In genomic region chr7:114598946-114599345, GRCh38 we compare ENCODE assay signal across 30 cellular contexts.
"Had no signal": no experiment of that assay in that cellular context is flagged by ENCODE, and none has a peak within 500 bp of the region (broad histone marks: within the 10 kb centered on the region; RNA-seq: fewer than 3 reads in every experiment).

No MANE protein-coding gene starts in this region.

- H3K4me1 ChIP-seq: neural progenitor cell, parathyroid adenoma, psoas muscle, right lobe of liver, sigmoid colon, suprapubic skin, testis, tibial artery, transverse colon, upper lobe of right lung, uterus had no signal

- ATAC-seq: naive thymus-derived CD4-positive, alpha-beta T cell; natural killer cell; psoas muscle; right cardiac atrium; right lobe of liver; stimulated activated memory B cell treated with anti-CD40 and anti-IgM and Interleukin-4, amounts not matched to agents 10 μg/mL and 1 μg/mL and 100 μg/mL, for 72 hours; stimulated activated naive CD8-positive, alpha-beta T cell treated with anti-CD3 and anti-CD28 coated beads, Interleukin-15, amount 100 ng/mL, for 72 hours; stimulated activated naive CD8-positive, alpha-beta T cell treated with anti-CD3 and anti-CD28 coated beads, Interleukin-15, Interleukin-2, amounts not matched to agents 100 U/mL and 50 U/mL, for 24 hours; upper lobe of right lung had no signal

- H3K27me3 Mint-ChIP-seq: stimulated activated memory B cell treated with anti-CD40 and anti-IgM and Interleukin-4, amounts not matched to agents 10 μg/mL and 1 μg/mL and 100 μg/mL, for 72 hours; stimulated activated naive CD8-positive, alpha-beta T cell treated with anti-CD3 and anti-CD28 coated beads, Interleukin-15, amount 100 ng/mL, for 72 hours; type B pancreatic cell had no signal

- H3K9ac ChIP-seq: neural progenitor cell, parathyroid adenoma had no signal

- H3K4me3 Mint-ChIP-seq: naive thymus-derived CD4-positive, alpha-beta T cell; natural killer cell; nephron; neural progenitor cell; stimulated activated memory B cell treated with anti-CD40 and anti-IgM and Interleukin-4, amounts not matched to agents 10 μg/mL and 1 μg/mL and 100 μg/mL, for 72 hours; stimulated activated naive CD8-positive, alpha-beta T cell treated with anti-CD3 and anti-CD28 coated beads, Interleukin-15, amount 100 ng/mL, for 72 hours; type B pancreatic cell had no signal

- H3K9me3 Mint-ChIP-seq: naive thymus-derived CD4-positive, alpha-beta T cell; natural killer cell; nephron; neural progenitor cell; stimulated activated memory B cell treated with anti-CD40 and anti-IgM and Interleukin-4, amounts not matched to agents 10 μg/mL and 1 μg/mL and 100 μg/mL, for 72 hours; stimulated activated naive CD8-positive, alpha-beta T cell treated with anti-CD3 and anti-CD28 coated beads, Interleukin-15, amount 100 ng/mL, for 72 hours; type B pancreatic cell had no signal

- H3K36me3 ChIP-seq: neural progenitor cell, ovary, right lobe of liver, sigmoid colon, suprapubic skin, tibial artery, transverse colon, upper lobe of right lung, uterus had no signal

- H3K9me3 ChIP-seq: ovary, psoas muscle, right lobe of liver, sigmoid colon, suprapubic skin, testis, tibial artery, transverse colon, upper lobe of right lung, uterus had no signal

- H3K36me3 Mint-ChIP-seq: naive thymus-derived CD4-positive, alpha-beta T cell; natural killer cell; neural progenitor cell; stimulated activated memory B cell treated with anti-CD40 and anti-IgM and Interleukin-4, amounts not matched to agents 10 μg/mL and 1 μg/mL and 100 μg/mL, for 72 hours; type B pancreatic cell had no signal

- H3K4me3 ChIP-seq: neural progenitor cell, ovary, psoas muscle, right lobe of liver, sigmoid colon, suprapubic skin, testis, tibial artery, transverse colon, upper lobe of right lung, uterus had no signal

- H3K4me1 Mint-ChIP-seq: naive thymus-derived CD4-positive, alpha-beta T cell; natural killer cell; nephron; neural progenitor cell; stimulated activated memory B cell treated with anti-CD40 and anti-IgM and Interleukin-4, amounts not matched to agents 10 μg/mL and 1 μg/mL and 100 μg/mL, for 72 hours; stimulated activated naive CD8-positive, alpha-beta T cell treated with anti-CD3 and anti-CD28 coated beads, Interleukin-15, amount 100 ng/mL, for 72 hours had no signal

- DNase-seq: naive thymus-derived CD4-positive, alpha-beta T cell; natural killer cell; occipital lobe; ovary; posterior cingulate gyrus; psoas muscle; right cardiac atrium; right lobe of liver; sigmoid colon; small intestine; stimulated activated CD4-positive, alpha-beta T cell treated with anti-CD3 and anti-CD28 coated beads, Interleukin-15, amount 100 ng/mL, for 24 hours; stimulated activated CD4-positive, alpha-beta T cell treated with anti-CD3 and anti-CD28 coated beads, Interleukin-2, amount 100 ng/mL, for 24 hours; stimulated activated CD4-positive, alpha-beta T cell treated with anti-CD3 and anti-CD28 coated beads, Interleukin-4, amount 100 ng/mL, for 1 hour; stimulated activated CD4-positive, alpha-beta T cell treated with anti-CD3 and anti-CD28 coated beads, Interleukin-4, amount 100 ng/mL, for 4 hours; stimulated activated CD8-positive, alpha-beta memory T cell treated with anti-CD3 and anti-CD28 coated beads, Interleukin-4, amount 100 ng/mL, for 48 hours; stimulated activated naive CD4-positive, alpha-beta T cell; stimulated activated naive CD8-positive, alpha-beta T cell treated with anti-CD3 and anti-CD28 coated beads, Interleukin-15, amount 100 ng/mL, for 72 hours; stimulated activated naive CD8-positive, alpha-beta T cell treated with anti-CD3 and anti-CD28 coated beads, Interleukin-15, Interleukin-2, amounts not matched to agents 100 U/mL and 50 U/mL, for 24 hours; substantia nigra; testis; tibial artery; transverse colon; upper lobe of right lung; uterus had no signal

- H3K27me3 ChIP-seq: neural progenitor cell, ovary, right lobe of liver, sigmoid colon, suprapubic skin, testis, tibial artery, transverse colon, upper lobe of right lung, uterus had no signal

- H3K27ac Mint-ChIP-seq: naive thymus-derived CD4-positive, alpha-beta T cell; natural killer cell; nephron; neural progenitor cell; stimulated activated memory B cell treated with anti-CD40 and anti-IgM and Interleukin-4, amounts not matched to agents 10 μg/mL and 1 μg/mL and 100 μg/mL, for 72 hours; stimulated activated naive CD8-positive, alpha-beta T cell treated with anti-CD3 and anti-CD28 coated beads, Interleukin-15, amount 100 ng/mL, for 72 hours; type B pancreatic cell had no signal
